In genomic region chr9:71910602-71911060, GRCh38 we compare ENCODE assay signal across 8 cellular contexts. TPM values are rescaled to one million over a fixed set of nuclear protein-coding genes. Genes with fewer than 3 reads are reported as not detected.
DNase-seq lines count a peak whose midpoint lies in the region; ATAC-seq and TF ChIP-seq lines count a peak whose summit lies in the region.

No MANE protein-coding gene starts in this region.

- TF ChIP-seq CTCF in ascending aorta (IDR thresholded peaks at IDR 0.05), result no peak
- TF ChIP-seq CTCF in left lung (IDR thresholded peaks at IDR 0.05), result no peak
- no peak for TF ChIP-seq CTCF in thyroid gland (IDR thresholded peaks at IDR 0.05)

- H3K9me3 ChIP-seq in ascending aorta (no peaks in the 10 kb centered on the region), left lung (no peaks in the 10 kb centered on the region), thyroid gland (no peaks in the 10 kb centered on the region)

- H3K4me1 ChIP-seq in ascending aorta (peaks cover 2 to 13% of the 10 kb centered on the region in 2 donors), left lung (peaks cover 18 to 41% of the 10 kb centered on the region in 2 donors), thyroid gland (peaks cover 19 to 22% of the 10 kb centered on the region in 2 donors)

- intact Hi-C loops in ascending aorta (cut with DNase I), result loop anchor here (2.0 to 5.0 kb wide), 4 partner anchors 30 to 1498 kb away; partner anchors contain the start of genes CEMIP2 and KLF9
- intact Hi-C loops in left lung (cut with DNase I), result loop anchor here in 1 of 2 donors (10.0 kb wide), 1 partner anchor 56 kb away; no protein-coding TSS in a partner anchor
- intact Hi-C loops in thyroid gland (cut with DNase I), result no loop called here

- ATAC-seq in GM21367 (IDR thresholded peaks at IDR 0.05; ENCODE audit: unreplicated experiment) (peak; percentile 13), HG03571 (IDR thresholded peaks at IDR 0.05; ENCODE audit: unreplicated experiment) (peak; percentile 22), left lung (peak; percentile 19)

- H3K4me3 ChIP-seq in ascending aorta, result peak overlapping the region; percentile 70 to 96
- peak overlapping the region; percentile 98 to 99 for H3K4me3 ChIP-seq in left lung
- peak overlapping the region; percentile 63 to 90 (median 82) for H3K4me3 ChIP-seq in thyroid gland (replicated peaks in 1 of 3)

- peaks cover 0 to 3% of the 10 kb centered on the region in 2 donors for H3K36me3 ChIP-seq in ascending aorta
- no peaks in the 10 kb centered on the region for H3K36me3 ChIP-seq in left lung
- no peaks in the 10 kb centered on the region for H3K36me3 ChIP-seq in thyroid gland

- DNase-seq in D341Med (ENCODE audit: low spot score) (peak; percentile 57), ascending aorta (ENCODE audit: low spot score in 2 of 2) (no peak), left lung (peak in 1 of 2 donors; percentile 91), thyroid gland (no peak), NCI-H510A treated with DMSO at 0.1 percent for 48 hours (lab: John Stamatoyannopoulos, UW) (no peak), HT-29 (ENCODE audit: low spot score) (no peak)

- H3K27me3 ChIP-seq in ascending aorta (no peaks in the 10 kb centered on the region), left lung (no peaks in the 10 kb centered on the region), thyroid gland (no peaks in the 10 kb centered on the region)

- no peak for TF ChIP-seq POLR2A in thyroid gland (IDR thresholded peaks at IDR 0.05)

- 0 to 2% methylated on average over 5 to 11 of the region's 62 CpGs for WGBS in thyroid gland, 2 donors

- H3K27ac ChIP-seq in ascending aorta (peak overlapping the region; percentile 92 to 96), left lung (peak overlapping the region; percentile 96 to 97), thyroid gland (peak overlapping the region; percentile 90 to 94 (median 93))

RNA-seq across cellular contexts. Expression of gene ABHD17B, which starts 0.4 kb away (rescaled TPM):
- total RNA-seq in ascending aorta (20.5 TPM), left lung (10 to 100 TPM; 13.6 to 14.9 TPM), thyroid gland (10 to 100 TPM; 30.0 to 46.2 (median 34.0) TPM)
- 20.0 and 21.8 TPM in 2 replicates for total RNA-seq in HT-29 (2014; rRNA removed; shearing (Covaris generic))

RNA-seq across cellular contexts. Expression of gene C9orf85, which starts 0.8 kb away (rescaled TPM):
- total RNA-seq in ascending aorta (2.6 TPM), left lung (1 to 10 TPM; 8.3 to 9.6 TPM), thyroid gland (10 to 100 TPM in 3 of 4 donors, 1 to 10 TPM in 1; 8.9 to 21.7 (median 13.0) TPM)
- 7.5 and 10.2 TPM in 2 replicates for total RNA-seq in HT-29 (2014; rRNA removed; shearing (Covaris generic))
